ENCODE assay signal across 20 cellular contexts in the genomic region with DNA sequence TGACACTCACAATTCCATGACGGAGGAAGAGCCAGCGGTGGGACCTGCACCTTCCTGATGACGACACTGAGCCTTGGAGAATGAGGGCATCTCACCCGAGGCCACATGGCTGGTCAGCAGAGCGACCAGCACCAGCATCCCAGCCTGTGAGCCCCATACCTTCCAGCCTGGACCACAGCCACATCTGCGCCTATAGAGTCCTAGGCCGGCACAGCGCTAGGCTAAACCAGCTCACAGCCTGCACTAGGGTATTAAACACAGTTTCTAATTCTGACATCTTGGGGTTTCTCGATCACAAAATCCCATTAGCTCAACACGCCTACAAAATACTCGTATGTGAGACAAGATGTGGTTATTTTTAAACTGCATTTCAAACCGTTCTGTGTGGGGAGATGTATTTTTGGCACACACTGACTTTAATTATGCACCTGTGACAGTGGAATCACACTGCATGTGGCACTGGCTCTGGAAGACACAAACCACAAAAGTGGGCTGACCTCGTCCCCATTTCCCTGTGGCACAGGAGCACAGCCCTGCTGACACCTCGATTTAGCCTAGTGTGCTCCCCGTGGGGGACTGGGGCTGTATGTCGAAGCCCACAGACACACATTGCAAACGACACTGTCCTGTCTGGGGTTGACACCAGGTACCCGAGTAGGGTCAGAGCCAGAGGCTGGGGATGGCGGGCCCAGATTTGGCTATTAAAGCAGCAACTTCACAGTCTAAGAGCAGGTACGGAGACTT. TPM values are rescaled to one million over a fixed set of nuclear protein-coding genes. Genes with fewer than 3 reads are reported as not detected.
"Had no signal": no experiment of that assay in that cellular context is flagged by ENCODE, and none has a peak within 500 bp of the region (broad histone marks: within the 10 kb centered on the region; RNA-seq: fewer than 3 reads in every experiment).

No MANE protein-coding gene starts in this region.

- DNase-seq: activated CD4-positive, CD25-positive, alpha-beta regulatory T cell treated with anti-CD3 and anti-CD28 coated beads, Interleukin-2, amount 50 U/mL, for 72 hours; activated naive CD4-positive, alpha-beta T cell treated with anti-CD3 and anti-CD28 coated beads for 36 hours; activated naive CD8-positive, alpha-beta T cell treated with anti-CD3 and anti-CD28 coated beads, Interleukin-2, amount 50 U/mL, for 24 hours; effector memory CD4-positive, alpha-beta T cell; heart left ventricle; midbrain; naive thymus-derived CD4-positive, alpha-beta T cell; posterior cingulate gyrus; right cardiac atrium; spleen; T-helper 1 cell; T1000; testis had no signal

- H3K9me3 Mint-ChIP-seq: activated naive CD4-positive, alpha-beta T cell treated with anti-CD3 and anti-CD28 coated beads for 36 hours; activated naive CD8-positive, alpha-beta T cell treated with anti-CD3 and anti-CD28 coated beads, Interleukin-2, amount 50 U/mL, for 24 hours; activated T-helper 2 cell treated with anti-CD3 and anti-CD28 coated beads, Interferon-gamma antibody, Interleukin-2, Interleukin-4, amounts not matched to agents 10 μg/mL and 5 μg/mL and 100 μg/mL, durations not matched to agents 14 hours and 24 hours and 36 hours; dendritic cell treated with granulocyte-macrophage colony-stimulating factor and Interleukin-4, amounts not matched to agents 40 ng/mL and 50 ng/mL, for 4 days; naive thymus-derived CD4-positive, alpha-beta T cell; stimulated activated naive CD8-positive, alpha-beta T cell treated with anti-CD3 and anti-CD28 coated beads, Interleukin-15, Interleukin-2, amounts not matched to agents 100 ng/mL and 50 ng/mL, for 24 hours had no signal

- H3K27ac ChIP-seq: spleen, testis had no signal

- H3K27ac Mint-ChIP-seq: activated naive CD4-positive, alpha-beta T cell treated with anti-CD3 and anti-CD28 coated beads for 36 hours; activated naive CD8-positive, alpha-beta T cell treated with anti-CD3 and anti-CD28 coated beads, Interleukin-2, amount 50 U/mL, for 24 hours; activated T-helper 2 cell treated with anti-CD3 and anti-CD28 coated beads, Interferon-gamma antibody, Interleukin-2, Interleukin-4, amounts not matched to agents 10 μg/mL and 5 μg/mL and 100 μg/mL, durations not matched to agents 14 hours and 24 hours and 36 hours; dendritic cell treated with granulocyte-macrophage colony-stimulating factor and Interleukin-4, amounts not matched to agents 40 ng/mL and 50 ng/mL, for 4 days; naive thymus-derived CD4-positive, alpha-beta T cell; stimulated activated naive CD8-positive, alpha-beta T cell treated with anti-CD3 and anti-CD28 coated beads, Interleukin-15, Interleukin-2, amounts not matched to agents 100 ng/mL and 50 ng/mL, for 24 hours had no signal

- H3K4me1 ChIP-seq: spleen had no signal

- H3K36me3 Mint-ChIP-seq: naive thymus-derived CD4-positive, alpha-beta T cell had no signal

- H3K4me3 ChIP-seq: ascending aorta, heart left ventricle, lung, spleen, testis had no signal

- H3K27me3 ChIP-seq: ascending aorta, heart left ventricle, testis had no signal

- H3K9me3 ChIP-seq: ascending aorta, heart left ventricle, spleen, testis had no signal

- H3K4me3 Mint-ChIP-seq: activated naive CD4-positive, alpha-beta T cell treated with anti-CD3 and anti-CD28 coated beads for 36 hours; activated naive CD8-positive, alpha-beta T cell treated with anti-CD3 and anti-CD28 coated beads, Interleukin-2, amount 50 U/mL, for 24 hours; dendritic cell treated with granulocyte-macrophage colony-stimulating factor and Interleukin-4, amounts not matched to agents 40 ng/mL and 50 ng/mL, for 4 days; naive thymus-derived CD4-positive, alpha-beta T cell; stimulated activated naive CD8-positive, alpha-beta T cell treated with anti-CD3 and anti-CD28 coated beads, Interleukin-15, Interleukin-2, amounts not matched to agents 100 ng/mL and 50 ng/mL, for 24 hours had no signal

- ATAC-seq: activated naive CD8-positive, alpha-beta T cell treated with anti-CD3 and anti-CD28 coated beads, Interleukin-2, amount 50 U/mL, for 24 hours; heart left ventricle; naive thymus-derived CD4-positive, alpha-beta T cell; right cardiac atrium had no signal

- H3K4me1 Mint-ChIP-seq: activated naive CD8-positive, alpha-beta T cell treated with anti-CD3 and anti-CD28 coated beads, Interleukin-2, amount 50 U/mL, for 24 hours; naive thymus-derived CD4-positive, alpha-beta T cell had no signal

- FAIRE-seq: bronchial epithelial cell, frontal cortex had no signal

RNA-seq across cellular contexts. Expression of a gene that starts 32.5 kb away (rescaled TPM):
- total RNA-seq: activated naive CD4-positive, alpha-beta T cell treated with anti-CD3 and anti-CD28 coated beads for 36 hours; activated T-helper 2 cell treated with anti-CD3 and anti-CD28 coated beads, Interferon-gamma antibody, Interleukin-2, Interleukin-4, amounts not matched to agents 10 μg/mL and 5 μg/mL and 100 μg/mL, durations not matched to agents 14 hours and 24 hours and 36 hours; naive thymus-derived CD4-positive, alpha-beta T cell had no signal
- polyA plus RNA-seq: naive thymus-derived CD4-positive, alpha-beta T cell had no signal
